In genomic region chr3:141913150-141913811, GRCh38 we compare ENCODE assay signal across 2 cellular contexts.
A peak's percentile ranks its signal among the peaks of the same experiment; 100 is the strongest.
TF ChIP-seq lines count a peak whose summit lies in the region.

No MANE protein-coding gene starts in this region.

TF ChIP-seq in GM12891, 5 proteins besides CTCF, POLR2A, EP300 and RAD21 (continued from another document):
- TF ChIP-seq POLR2AphosphoS5 (IDR thresholded peaks at IDR 0.05; ENCODE audit: low read depth, low read length) (no peak), SPI1 (IDR thresholded peaks at IDR 0.05; ENCODE audit: low read depth, low read length) (no peak)

TF ChIP-seq in K562, 482 proteins besides CTCF, POLR2A, EP300 and RAD21 (continued from another document and continues in another):
- TF ChIP-seq, protein P1, sequence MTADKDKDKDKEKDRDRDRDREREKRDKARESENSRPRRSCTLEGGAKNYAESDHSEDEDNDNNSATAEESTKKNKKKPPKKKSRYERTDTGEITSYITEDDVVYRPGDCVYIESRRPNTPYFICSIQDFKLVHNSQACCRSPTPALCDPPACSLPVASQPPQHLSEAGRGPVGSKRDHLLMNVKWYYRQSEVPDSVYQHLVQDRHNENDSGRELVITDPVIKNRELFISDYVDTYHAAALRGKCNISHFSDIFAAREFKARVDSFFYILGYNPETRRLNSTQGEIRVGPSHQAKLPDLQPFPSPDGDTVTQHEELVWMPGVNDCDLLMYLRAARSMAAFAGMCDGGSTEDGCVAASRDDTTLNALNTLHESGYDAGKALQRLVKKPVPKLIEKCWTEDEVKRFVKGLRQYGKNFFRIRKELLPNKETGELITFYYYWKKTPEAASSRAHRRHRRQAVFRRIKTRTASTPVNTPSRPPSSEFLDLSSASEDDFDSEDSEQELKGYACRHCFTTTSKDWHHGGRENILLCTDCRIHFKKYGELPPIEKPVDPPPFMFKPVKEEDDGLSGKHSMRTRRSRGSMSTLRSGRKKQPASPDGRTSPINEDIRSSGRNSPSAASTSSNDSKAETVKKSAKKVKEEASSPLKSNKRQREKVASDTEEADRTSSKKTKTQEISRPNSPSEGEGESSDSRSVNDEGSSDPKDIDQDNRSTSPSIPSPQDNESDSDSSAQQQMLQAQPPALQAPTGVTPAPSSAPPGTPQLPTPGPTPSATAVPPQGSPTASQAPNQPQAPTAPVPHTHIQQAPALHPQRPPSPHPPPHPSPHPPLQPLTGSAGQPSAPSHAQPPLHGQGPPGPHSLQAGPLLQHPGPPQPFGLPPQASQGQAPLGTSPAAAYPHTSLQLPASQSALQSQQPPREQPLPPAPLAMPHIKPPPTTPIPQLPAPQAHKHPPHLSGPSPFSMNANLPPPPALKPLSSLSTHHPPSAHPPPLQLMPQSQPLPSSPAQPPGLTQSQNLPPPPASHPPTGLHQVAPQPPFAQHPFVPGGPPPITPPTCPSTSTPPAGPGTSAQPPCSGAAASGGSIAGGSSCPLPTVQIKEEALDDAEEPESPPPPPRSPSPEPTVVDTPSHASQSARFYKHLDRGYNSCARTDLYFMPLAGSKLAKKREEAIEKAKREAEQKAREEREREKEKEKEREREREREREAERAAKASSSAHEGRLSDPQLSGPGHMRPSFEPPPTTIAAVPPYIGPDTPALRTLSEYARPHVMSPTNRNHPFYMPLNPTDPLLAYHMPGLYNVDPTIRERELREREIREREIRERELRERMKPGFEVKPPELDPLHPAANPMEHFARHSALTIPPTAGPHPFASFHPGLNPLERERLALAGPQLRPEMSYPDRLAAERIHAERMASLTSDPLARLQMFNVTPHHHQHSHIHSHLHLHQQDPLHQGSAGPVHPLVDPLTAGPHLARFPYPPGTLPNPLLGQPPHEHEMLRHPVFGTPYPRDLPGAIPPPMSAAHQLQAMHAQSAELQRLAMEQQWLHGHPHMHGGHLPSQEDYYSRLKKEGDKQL (CRISPR knock-in tag; IDR thresholded peaks at IDR 0.05; ENCODE audit: borderline replicate concordance), result no peak
- TF ChIP-seq CBX2 (IDR thresholded peaks at IDR 0.05; ENCODE audit: insufficient read depth, low read length, poor library complexity, severe bottlenecking) (no peak), MTA3 (IDR thresholded peaks at IDR 0.05; ENCODE audit: borderline replicate concordance) (0 out of 2 replicates have a peak, but pooled peaks have one; percentile 43), HCFC1 (IDR thresholded peaks at IDR 0.05; ENCODE audit: low read depth, low read length) (no peak), ZNF780A (CRISPR knock-in tag; IDR thresholded peaks at IDR 0.05) (no peak), CREM (IDR thresholded peaks at IDR 0.05; ENCODE audit: low read depth) (0 out of 2 replicates have a peak, but pooled peaks have one; percentile 10), CBX1 (IDR thresholded peaks at IDR 0.05; ENCODE audit: low read depth) (peak; percentile 75; the same call in 1 of the 2 replicates), SP2 (IDR thresholded peaks at IDR 0.05; ENCODE audit: extremely low read depth, low read depth, low read length, poor library complexity, severe bottlenecking) (no peak), CC2D1A (IDR thresholded peaks at IDR 0.05) (peak; percentile 83), HMBOX1 (IDR thresholded peaks at IDR 0.05) (peak; percentile 64; the same call in 1 of the 2 replicates), ZFPM2 (CRISPR knock-in tag; IDR thresholded peaks at IDR 0.05) (no peak), ZNF551 (CRISPR knock-in tag; IDR thresholded peaks at IDR 0.05) (no peak), NBN (IDR thresholded peaks at IDR 0.05; ENCODE audit: low read depth) (peak; percentile 57; the same call in 1 of the 2 replicates), SOX6 (IDR thresholded peaks at IDR 0.05) (0 out of 2 replicates have a peak, but pooled peaks have one; percentile 12), ARID1B (IDR thresholded peaks at IDR 0.05) (no peak), RBM22 (IDR thresholded peaks at IDR 0.05; ENCODE audit: low read depth, low read length, poor library complexity, severe bottlenecking) (no peak), PHF21A (IDR thresholded peaks at IDR 0.05; ENCODE audit: borderline replicate concordance, low read depth) (no peak), ZNF12 (CRISPR knock-in tag; IDR thresholded peaks at IDR 0.05) (no peak), TCF3 (CRISPR knock-in tag; IDR thresholded peaks at IDR 0.05) (no peak)
- TF ChIP-seq, protein P2, sequence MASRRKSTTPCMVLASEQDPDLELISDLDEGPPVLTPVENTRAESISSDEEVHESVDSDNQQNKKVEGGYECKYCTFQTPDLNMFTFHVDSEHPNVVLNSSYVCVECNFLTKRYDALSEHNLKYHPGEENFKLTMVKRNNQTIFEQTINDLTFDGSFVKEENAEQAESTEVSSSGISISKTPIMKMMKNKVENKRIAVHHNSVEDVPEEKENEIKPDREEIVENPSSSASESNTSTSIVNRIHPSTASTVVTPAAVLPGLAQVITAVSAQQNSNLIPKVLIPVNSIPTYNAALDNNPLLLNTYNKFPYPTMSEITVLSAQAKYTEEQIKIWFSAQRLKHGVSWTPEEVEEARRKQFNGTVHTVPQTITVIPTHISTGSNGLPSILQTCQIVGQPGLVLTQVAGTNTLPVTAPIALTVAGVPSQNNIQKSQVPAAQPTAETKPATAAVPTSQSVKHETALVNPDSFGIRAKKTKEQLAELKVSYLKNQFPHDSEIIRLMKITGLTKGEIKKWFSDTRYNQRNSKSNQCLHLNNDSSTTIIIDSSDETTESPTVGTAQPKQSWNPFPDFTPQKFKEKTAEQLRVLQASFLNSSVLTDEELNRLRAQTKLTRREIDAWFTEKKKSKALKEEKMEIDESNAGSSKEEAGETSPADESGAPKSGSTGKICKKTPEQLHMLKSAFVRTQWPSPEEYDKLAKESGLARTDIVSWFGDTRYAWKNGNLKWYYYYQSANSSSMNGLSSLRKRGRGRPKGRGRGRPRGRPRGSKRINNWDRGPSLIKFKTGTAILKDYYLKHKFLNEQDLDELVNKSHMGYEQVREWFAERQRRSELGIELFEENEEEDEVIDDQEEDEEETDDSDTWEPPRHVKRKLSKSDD (conservative IDR thresholded peaks at IDR 0.05; ENCODE audit: low read length), result no peak
- TF ChIP-seq, protein P3, sequence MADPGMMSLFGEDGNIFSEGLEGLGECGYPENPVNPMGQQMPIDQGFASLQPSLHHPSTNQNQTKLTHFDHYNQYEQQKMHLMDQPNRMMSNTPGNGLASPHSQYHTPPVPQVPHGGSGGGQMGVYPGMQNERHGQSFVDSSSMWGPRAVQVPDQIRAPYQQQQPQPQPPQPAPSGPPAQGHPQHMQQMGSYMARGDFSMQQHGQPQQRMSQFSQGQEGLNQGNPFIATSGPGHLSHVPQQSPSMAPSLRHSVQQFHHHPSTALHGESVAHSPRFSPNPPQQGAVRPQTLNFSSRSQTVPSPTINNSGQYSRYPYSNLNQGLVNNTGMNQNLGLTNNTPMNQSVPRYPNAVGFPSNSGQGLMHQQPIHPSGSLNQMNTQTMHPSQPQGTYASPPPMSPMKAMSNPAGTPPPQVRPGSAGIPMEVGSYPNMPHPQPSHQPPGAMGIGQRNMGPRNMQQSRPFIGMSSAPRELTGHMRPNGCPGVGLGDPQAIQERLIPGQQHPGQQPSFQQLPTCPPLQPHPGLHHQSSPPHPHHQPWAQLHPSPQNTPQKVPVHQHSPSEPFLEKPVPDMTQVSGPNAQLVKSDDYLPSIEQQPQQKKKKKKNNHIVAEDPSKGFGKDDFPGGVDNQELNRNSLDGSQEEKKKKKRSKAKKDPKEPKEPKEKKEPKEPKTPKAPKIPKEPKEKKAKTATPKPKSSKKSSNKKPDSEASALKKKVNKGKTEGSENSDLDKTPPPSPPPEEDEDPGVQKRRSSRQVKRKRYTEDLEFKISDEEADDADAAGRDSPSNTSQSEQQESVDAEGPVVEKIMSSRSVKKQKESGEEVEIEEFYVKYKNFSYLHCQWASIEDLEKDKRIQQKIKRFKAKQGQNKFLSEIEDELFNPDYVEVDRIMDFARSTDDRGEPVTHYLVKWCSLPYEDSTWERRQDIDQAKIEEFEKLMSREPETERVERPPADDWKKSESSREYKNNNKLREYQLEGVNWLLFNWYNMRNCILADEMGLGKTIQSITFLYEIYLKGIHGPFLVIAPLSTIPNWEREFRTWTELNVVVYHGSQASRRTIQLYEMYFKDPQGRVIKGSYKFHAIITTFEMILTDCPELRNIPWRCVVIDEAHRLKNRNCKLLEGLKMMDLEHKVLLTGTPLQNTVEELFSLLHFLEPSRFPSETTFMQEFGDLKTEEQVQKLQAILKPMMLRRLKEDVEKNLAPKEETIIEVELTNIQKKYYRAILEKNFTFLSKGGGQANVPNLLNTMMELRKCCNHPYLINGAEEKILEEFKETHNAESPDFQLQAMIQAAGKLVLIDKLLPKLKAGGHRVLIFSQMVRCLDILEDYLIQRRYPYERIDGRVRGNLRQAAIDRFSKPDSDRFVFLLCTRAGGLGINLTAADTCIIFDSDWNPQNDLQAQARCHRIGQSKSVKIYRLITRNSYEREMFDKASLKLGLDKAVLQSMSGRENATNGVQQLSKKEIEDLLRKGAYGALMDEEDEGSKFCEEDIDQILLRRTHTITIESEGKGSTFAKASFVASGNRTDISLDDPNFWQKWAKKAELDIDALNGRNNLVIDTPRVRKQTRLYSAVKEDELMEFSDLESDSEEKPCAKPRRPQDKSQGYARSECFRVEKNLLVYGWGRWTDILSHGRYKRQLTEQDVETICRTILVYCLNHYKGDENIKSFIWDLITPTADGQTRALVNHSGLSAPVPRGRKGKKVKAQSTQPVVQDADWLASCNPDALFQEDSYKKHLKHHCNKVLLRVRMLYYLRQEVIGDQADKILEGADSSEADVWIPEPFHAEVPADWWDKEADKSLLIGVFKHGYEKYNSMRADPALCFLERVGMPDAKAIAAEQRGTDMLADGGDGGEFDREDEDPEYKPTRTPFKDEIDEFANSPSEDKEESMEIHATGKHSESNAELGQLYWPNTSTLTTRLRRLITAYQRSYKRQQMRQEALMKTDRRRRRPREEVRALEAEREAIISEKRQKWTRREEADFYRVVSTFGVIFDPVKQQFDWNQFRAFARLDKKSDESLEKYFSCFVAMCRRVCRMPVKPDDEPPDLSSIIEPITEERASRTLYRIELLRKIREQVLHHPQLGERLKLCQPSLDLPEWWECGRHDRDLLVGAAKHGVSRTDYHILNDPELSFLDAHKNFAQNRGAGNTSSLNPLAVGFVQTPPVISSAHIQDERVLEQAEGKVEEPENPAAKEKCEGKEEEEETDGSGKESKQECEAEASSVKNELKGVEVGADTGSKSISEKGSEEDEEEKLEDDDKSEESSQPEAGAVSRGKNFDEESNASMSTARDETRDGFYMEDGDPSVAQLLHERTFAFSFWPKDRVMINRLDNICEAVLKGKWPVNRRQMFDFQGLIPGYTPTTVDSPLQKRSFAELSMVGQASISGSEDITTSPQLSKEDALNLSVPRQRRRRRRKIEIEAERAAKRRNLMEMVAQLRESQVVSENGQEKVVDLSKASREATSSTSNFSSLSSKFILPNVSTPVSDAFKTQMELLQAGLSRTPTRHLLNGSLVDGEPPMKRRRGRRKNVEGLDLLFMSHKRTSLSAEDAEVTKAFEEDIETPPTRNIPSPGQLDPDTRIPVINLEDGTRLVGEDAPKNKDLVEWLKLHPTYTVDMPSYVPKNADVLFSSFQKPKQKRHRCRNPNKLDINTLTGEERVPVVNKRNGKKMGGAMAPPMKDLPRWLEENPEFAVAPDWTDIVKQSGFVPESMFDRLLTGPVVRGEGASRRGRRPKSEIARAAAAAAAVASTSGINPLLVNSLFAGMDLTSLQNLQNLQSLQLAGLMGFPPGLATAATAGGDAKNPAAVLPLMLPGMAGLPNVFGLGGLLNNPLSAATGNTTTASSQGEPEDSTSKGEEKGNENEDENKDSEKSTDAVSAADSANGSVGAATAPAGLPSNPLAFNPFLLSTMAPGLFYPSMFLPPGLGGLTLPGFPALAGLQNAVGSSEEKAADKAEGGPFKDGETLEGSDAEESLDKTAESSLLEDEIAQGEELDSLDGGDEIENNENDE (IDR thresholded peaks at IDR 0.05; ENCODE audit: low read depth, low read length), result no peak
- TF ChIP-seq, protein P4, sequence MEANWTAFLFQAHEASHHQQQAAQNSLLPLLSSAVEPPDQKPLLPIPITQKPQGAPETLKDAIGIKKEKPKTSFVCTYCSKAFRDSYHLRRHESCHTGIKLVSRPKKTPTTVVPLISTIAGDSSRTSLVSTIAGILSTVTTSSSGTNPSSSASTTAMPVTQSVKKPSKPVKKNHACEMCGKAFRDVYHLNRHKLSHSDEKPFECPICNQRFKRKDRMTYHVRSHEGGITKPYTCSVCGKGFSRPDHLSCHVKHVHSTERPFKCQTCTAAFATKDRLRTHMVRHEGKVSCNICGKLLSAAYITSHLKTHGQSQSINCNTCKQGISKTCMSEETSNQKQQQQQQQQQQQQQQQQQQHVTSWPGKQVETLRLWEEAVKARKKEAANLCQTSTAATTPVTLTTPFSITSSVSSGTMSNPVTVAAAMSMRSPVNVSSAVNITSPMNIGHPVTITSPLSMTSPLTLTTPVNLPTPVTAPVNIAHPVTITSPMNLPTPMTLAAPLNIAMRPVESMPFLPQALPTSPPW (CRISPR knock-in tag; IDR thresholded peaks at IDR 0.05), result no peak
- TF ChIP-seq, protein P5, sequence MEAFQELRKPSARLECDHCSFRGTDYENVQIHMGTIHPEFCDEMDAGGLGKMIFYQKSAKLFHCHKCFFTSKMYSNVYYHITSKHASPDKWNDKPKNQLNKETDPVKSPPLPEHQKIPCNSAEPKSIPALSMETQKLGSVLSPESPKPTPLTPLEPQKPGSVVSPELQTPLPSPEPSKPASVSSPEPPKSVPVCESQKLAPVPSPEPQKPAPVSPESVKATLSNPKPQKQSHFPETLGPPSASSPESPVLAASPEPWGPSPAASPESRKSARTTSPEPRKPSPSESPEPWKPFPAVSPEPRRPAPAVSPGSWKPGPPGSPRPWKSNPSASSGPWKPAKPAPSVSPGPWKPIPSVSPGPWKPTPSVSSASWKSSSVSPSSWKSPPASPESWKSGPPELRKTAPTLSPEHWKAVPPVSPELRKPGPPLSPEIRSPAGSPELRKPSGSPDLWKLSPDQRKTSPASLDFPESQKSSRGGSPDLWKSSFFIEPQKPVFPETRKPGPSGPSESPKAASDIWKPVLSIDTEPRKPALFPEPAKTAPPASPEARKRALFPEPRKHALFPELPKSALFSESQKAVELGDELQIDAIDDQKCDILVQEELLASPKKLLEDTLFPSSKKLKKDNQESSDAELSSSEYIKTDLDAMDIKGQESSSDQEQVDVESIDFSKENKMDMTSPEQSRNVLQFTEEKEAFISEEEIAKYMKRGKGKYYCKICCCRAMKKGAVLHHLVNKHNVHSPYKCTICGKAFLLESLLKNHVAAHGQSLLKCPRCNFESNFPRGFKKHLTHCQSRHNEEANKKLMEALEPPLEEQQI (IDR thresholded peaks at IDR 0.05), result peak; percentile 60; the same call in 1 of the 2 replicates
- TF ChIP-seq, protein P6, sequence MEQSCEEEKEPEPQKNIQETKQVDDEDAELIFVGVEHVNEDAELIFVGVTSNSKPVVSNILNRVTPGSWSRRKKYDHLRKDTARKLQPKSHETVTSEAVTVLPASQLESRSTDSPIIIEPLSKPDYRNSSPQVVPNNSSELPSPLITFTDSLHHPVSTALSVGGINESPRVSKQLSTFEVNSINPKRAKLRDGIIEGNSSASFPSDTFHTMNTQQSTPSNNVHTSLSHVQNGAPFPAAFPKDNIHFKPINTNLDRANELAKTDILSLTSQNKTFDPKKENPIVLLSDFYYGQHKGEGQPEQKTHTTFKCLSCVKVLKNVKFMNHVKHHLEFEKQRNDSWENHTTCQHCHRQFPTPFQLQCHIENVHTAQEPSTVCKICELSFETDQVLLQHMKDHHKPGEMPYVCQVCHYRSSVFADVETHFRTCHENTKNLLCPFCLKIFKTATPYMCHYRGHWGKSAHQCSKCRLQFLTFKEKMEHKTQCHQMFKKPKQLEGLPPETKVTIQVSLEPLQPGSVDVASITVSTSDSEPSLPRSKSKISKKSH (CRISPR knock-in tag; IDR thresholded peaks at IDR 0.05), result peak; percentile 20; the same call in 1 of the 2 replicates
